9 cellular contexts compared by ENCODE assay signal in the genomic region with DNA sequence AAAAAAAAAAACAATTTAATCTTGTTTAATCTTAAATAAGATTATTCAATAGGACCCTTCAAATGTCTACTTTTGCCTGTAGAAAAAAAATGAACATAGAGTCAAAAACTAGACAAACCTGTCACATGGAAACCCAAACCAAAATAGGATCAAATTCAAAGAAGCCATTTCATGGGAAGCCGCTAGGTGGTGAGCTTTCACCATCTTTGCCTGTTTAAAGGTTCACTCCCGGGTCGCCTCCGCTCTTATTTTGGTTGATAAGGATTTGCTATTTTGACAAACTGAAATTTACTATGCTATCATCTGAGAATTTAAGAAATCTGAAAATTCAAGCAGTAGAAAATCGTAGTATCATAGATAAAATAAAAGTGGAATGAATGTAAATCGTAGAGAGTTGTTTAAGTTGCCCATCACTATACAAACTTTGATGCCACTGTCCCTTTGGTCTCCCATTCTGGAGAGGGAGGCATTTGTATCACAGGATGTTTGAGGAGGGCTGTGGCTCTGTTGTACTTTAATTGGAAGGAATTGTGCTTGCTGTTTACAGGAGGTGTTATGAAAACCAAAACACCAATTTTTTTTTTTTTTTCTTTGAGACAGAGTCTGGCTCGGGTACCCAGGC. TPM values are rescaled to one million over a fixed set of nuclear protein-coding genes. Genes with fewer than 3 reads are reported as not detected.
DNase-seq lines count a peak whose midpoint lies in the region; ATAC-seq and TF ChIP-seq lines count a peak whose summit lies in the region.
"Had no signal": no experiment of that assay in that cellular context is flagged by ENCODE, and none has a peak within 500 bp of the region (broad histone marks: within the 10 kb centered on the region; RNA-seq: fewer than 3 reads in every experiment).

No MANE protein-coding gene starts in this region.

- no peaks in the 10 kb centered on the region for H3K9me3 ChIP-seq in left ventricle myocardium inferior (replicated peaks)
- H3K9me3 ChIP-seq in gastrocnemius medialis: no peaks in the 10 kb centered on the region

- no peak overlapping the region for H3K27ac Mint-ChIP-seq in activated CD4-positive, alpha-beta memory T cell treated with anti-CD3 and anti-CD28 coated beads for 36 hours
- H3K27ac Mint-ChIP-seq in T-cell: no peak overlapping the region
- H3K27ac Mint-ChIP-seq: naive thymus-derived CD8-positive, alpha-beta T cell had no signal

- peak; percentile 70 for TF ChIP-seq CTCF in GM12865 (IDR thresholded peaks at IDR 0.05; ENCODE audit: insufficient read depth, low read depth, low read length, missing control alignments)
- peak; percentile 85 for TF ChIP-seq CTCF in left ventricle myocardium inferior (IDR thresholded peaks at IDR 0.05; ENCODE audit: borderline replicate concordance)
- peak; percentile 72 to 83 (median 78) for TF ChIP-seq CTCF in gastrocnemius medialis (IDR thresholded peaks at IDR 0.05 in 4 of 5, conservative IDR thresholded peaks at IDR 0.05 in 1 of 5)

- H3K4me3 ChIP-seq in GM12865 (ENCODE audit: low read depth, low read length) (no peak overlapping the region), left ventricle myocardium inferior (no peak overlapping the region), gastrocnemius medialis (no peak overlapping the region)

- POLR2A ChIA-PET in activated CD4-positive, alpha-beta memory T cell treated with anti-CD3 and anti-CD28 coated beads for 36 hours (lab: Charles Lee): no interaction called here
- POLR2A ChIA-PET in T-cell (lab: Charles Lee): interaction anchor here in 1 of 2 donors (1.0 kb wide), 1 partner anchor 13 kb away, joined by 3 read pairs; no protein-coding TSS in a partner anchor

- in situ Hi-C loops in gastrocnemius medialis (cut with MboI; ENCODE audit: low sequenced_read_pairs in 4 of 4): loop anchor here (10.0 to 25.0 kb wide), 8 partner anchors 117 to 649 kb away; no protein-coding TSS in a partner anchor

- H3K27me3 ChIP-seq in left ventricle myocardium inferior (ENCODE audit: low read depth) (peaks cover 15% of the 10 kb centered on the region), gastrocnemius medialis (no peaks in the 10 kb centered on the region)

- DNase-seq in AG08395 (ENCODE audit: low spot score): peak; percentile 76
- DNase-seq in GM12865 (ENCODE audit: low read depth): peak; percentile 62
- DNase-seq in NCI-H2196 treated with DMSO at 0.1 percent for 48 hours (lab: John Stamatoyannopoulos, UW; ENCODE audit: unreplicated experiment): peak; percentile 47
- DNase-seq in activated CD4-positive, alpha-beta memory T cell treated with anti-CD3 and anti-CD28 coated beads for 36 hours: peak; percentile 43
- DNase-seq in left ventricle myocardium inferior: no peak
- DNase-seq in gastrocnemius medialis: peak; percentile 13 to 22
- DNase-seq in T-cell: no peak

- H3K27ac ChIP-seq in left ventricle myocardium inferior (replicated peaks) (no peak overlapping the region), gastrocnemius medialis (no peak overlapping the region)

- no peak for TF ChIP-seq POLR2A in gastrocnemius medialis (IDR thresholded peaks at IDR 0.05)

- H3K4me1 ChIP-seq in left ventricle myocardium inferior: no peaks in the 10 kb centered on the region
- H3K4me1 ChIP-seq in gastrocnemius medialis: no peaks in the 10 kb centered on the region

- no peaks in the 10 kb centered on the region for H3K9me3 Mint-ChIP-seq in activated CD4-positive, alpha-beta memory T cell treated with anti-CD3 and anti-CD28 coated beads for 36 hours
- no peaks in the 10 kb centered on the region for H3K9me3 Mint-ChIP-seq in T-cell

- intact Hi-C loops in activated CD4-positive, alpha-beta memory T cell treated with anti-CD3 and anti-CD28 coated beads for 36 hours (cut with micrococcal nuclease): loop anchor here (1.0 to 10.0 kb wide), 3 partner anchors 282 to 657 kb away; no protein-coding TSS in a partner anchor
- intact Hi-C loops in left ventricle myocardium inferior (cut with micrococcal nuclease) (no loop called here), gastrocnemius medialis (cut with DNase I; ENCODE audit: low total_unique reads) (loop anchor here (2.0 to 5.0 kb wide), 3 partner anchors 119 to 377 kb away; no protein-coding TSS in a partner anchor)

- peak; percentile 59 for ATAC-seq in HG03039 (IDR thresholded peaks at IDR 0.05; ENCODE audit: unreplicated experiment)
- peak; percentile 50 to 76 for ATAC-seq in gastrocnemius medialis
- no peak for ATAC-seq in T-cell (replicated peaks in 1 of 4)
- ATAC-seq: naive thymus-derived CD8-positive, alpha-beta T cell had no signal

- CTCF ChIA-PET in activated CD4-positive, alpha-beta memory T cell treated with anti-CD3 and anti-CD28 coated beads for 36 hours (lab: Charles Lee): interaction anchor here (0.6 to 1.2 kb wide), 3 partner anchors 217 to 661 kb away, joined by 3 read pairs; no protein-coding TSS in a partner anchor
- CTCF ChIA-PET in T-cell (lab: Charles Lee): no interaction called here

- H3K36me3 ChIP-seq in left ventricle myocardium inferior (no peaks in the 10 kb centered on the region), gastrocnemius medialis (no peaks in the 10 kb centered on the region)

- H3K4me1 Mint-ChIP-seq in activated CD4-positive, alpha-beta memory T cell treated with anti-CD3 and anti-CD28 coated beads for 36 hours (ENCODE audit: low read depth): no peaks in the 10 kb centered on the region
- H3K4me1 Mint-ChIP-seq in T-cell: no peaks in the 10 kb centered on the region
- H3K4me1 Mint-ChIP-seq: naive thymus-derived CD8-positive, alpha-beta T cell had no signal

- no peaks in the 10 kb centered on the region for H3K27me3 Mint-ChIP-seq in activated CD4-positive, alpha-beta memory T cell treated with anti-CD3 and anti-CD28 coated beads for 36 hours
- peaks cover 0 to 4% of the 10 kb centered on the region in 2 donors for H3K27me3 Mint-ChIP-seq in T-cell

- H3K4me3 Mint-ChIP-seq in activated CD4-positive, alpha-beta memory T cell treated with anti-CD3 and anti-CD28 coated beads for 36 hours: no peak overlapping the region
- H3K4me3 Mint-ChIP-seq in T-cell: no peak overlapping the region
- H3K4me3 Mint-ChIP-seq: naive thymus-derived CD8-positive, alpha-beta T cell had no signal

- H3K36me3 Mint-ChIP-seq in activated CD4-positive, alpha-beta memory T cell treated with anti-CD3 and anti-CD28 coated beads for 36 hours: no peaks in the 10 kb centered on the region
- H3K36me3 Mint-ChIP-seq in T-cell: no peaks in the 10 kb centered on the region
- H3K36me3 Mint-ChIP-seq: naive thymus-derived CD8-positive, alpha-beta T cell had no signal

RNA-seq across cellular contexts. Expression of gene DNAH5, which starts 43.5 kb away (rescaled TPM):
- not detected for total RNA-seq in activated CD4-positive, alpha-beta memory T cell treated with anti-CD3 and anti-CD28 coated beads for 36 hours
- total RNA-seq in left ventricle myocardium inferior (0.14 TPM), gastrocnemius medialis (1 to 10 TPM in 1 of 4 donors, under 1 TPM in 2, not detected in 1; 0.02 to 1.0 (median 0.03) TPM), T-cell (under 1 TPM in 1 of 5 donors, not detected in 4; 0.03 TPM)
- total RNA-seq: naive thymus-derived CD8-positive, alpha-beta T cell had no signal

Comparison
In these comparisons a context has a peak if more than half of its experiments do, and no peak if none do; other contexts are left out.
1. DNase-seq: peak in AG08395 (single experiment), GM12865 (single experiment), NCI-H2196 treated with DMSO at 0.1 percent for 48 hours (single experiment), activated CD4-positive, alpha-beta memory T cell treated with anti-CD3 and anti-CD28 coated beads for 36 hours (single experiment) and gastrocnemius medialis (2 of 2); none in left ventricle myocardium inferior (single experiment) and T-cell (0 of 34).
2. ATAC-seq: peak in HG03039 (single experiment) and gastrocnemius medialis (2 of 2); none in T-cell (0 of 4).
3. Peak in every context shown above with its lines, with median percentiles within 50 percentile points of each other: CTCF ChIP-seq.